In the genomic region with DNA sequence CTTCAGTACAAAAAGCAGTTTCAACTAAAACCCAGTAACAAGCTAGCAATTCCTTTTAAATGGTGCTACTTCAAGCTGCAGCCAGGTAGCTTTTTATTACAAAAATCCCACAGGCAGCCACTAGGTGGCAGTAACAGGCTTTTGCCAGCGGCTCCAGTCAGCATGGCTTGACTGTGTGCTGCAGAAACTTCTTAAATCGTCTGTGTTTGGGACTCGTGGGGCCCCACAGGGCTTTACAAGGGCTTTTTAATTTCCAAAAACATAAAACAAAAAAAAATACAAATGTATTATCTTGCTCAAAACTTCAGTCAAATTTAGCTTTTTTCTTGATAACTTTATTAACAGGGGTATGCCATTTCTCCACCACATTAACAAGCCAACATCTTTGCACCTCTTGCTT, we compare ENCODE assay signal across 1 cellular context.
TF ChIP-seq lines count a peak whose summit lies in the region.

No MANE protein-coding gene starts in this region.

TF ChIP-seq in HepG2, 621 proteins besides CTCF, POLR2A, EP300 and RAD21 (continued from another document):
- TF ChIP-seq KIAA2018 (CRISPR knock-in tag; IDR thresholded peaks at IDR 0.05; ENCODE audit: borderline replicate concordance) (no peak), FIP1L1 (IDR thresholded peaks at IDR 0.05; ENCODE audit: borderline replicate concordance, insufficient read depth, low read depth, low read length) (no peak), ZFP1 (CRISPR knock-in tag; IDR thresholded peaks at IDR 0.05) (no peak), MTF2 (CRISPR knock-in tag; IDR thresholded peaks at IDR 0.05; ENCODE audit: borderline replicate concordance) (no peak), ZNF138 (CRISPR knock-in tag; IDR thresholded peaks at IDR 0.05; ENCODE audit: low read depth) (no peak), HNF1A (IDR thresholded peaks at IDR 0.05; ENCODE audit: low read depth) (no peak), HNF1A (CRISPR knock-in tag; IDR thresholded peaks at IDR 0.05; ENCODE audit: borderline replicate concordance) (no peak), STAG1 (CRISPR knock-in tag; IDR thresholded peaks at IDR 0.05) (peak; percentile 57)
- TF ChIP-seq, protein P1, sequence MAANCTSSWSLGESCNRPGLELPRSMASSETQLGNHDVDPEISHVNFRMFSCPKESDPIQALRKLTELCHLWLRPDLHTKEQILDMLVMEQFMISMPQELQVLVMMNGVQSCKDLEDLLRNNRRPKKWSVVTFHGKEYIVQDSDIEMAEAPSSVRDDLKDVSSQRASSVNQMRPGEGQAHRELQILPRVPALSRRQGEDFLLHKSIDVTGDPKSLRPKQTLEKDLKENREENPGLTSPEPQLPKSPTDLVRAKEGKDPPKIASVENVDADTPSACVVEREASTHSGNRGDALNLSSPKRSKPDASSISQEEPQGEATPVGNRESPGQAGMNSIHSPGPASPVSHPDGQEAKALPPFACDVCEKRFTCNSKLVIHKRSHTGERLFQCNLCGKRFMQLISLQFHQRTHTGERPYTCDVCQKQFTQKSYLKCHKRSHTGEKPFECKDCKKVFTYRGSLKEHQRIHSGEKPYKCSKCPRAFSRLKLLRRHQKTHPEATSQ (CRISPR knock-in tag; IDR thresholded peaks at IDR 0.05; ENCODE audit: borderline replicate concordance), result no peak
- TF ChIP-seq, protein P2, sequence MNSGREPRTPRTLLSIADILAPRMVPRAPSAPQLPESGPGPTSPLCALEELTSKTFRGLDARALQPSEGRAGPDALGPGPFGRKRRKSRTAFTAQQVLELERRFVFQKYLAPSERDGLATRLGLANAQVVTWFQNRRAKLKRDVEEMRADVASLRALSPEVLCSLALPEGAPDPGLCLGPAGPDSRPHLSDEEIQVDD (CRISPR knock-in tag; IDR thresholded peaks at IDR 0.05; ENCODE audit: borderline replicate concordance), result no peak
TF ChIP-seq in HepG2: peak in this region for 2.
